In genomic region chr6:15522427-15522826, GRCh38 we compare ENCODE assay signal across 8 cellular contexts.
DNase-seq lines count a peak whose midpoint lies in the region; TF ChIP-seq lines count a peak whose summit lies in the region.
"Had no signal": no experiment of that assay in that cellular context is flagged by ENCODE, and none has a peak within 500 bp of the region (broad histone marks: within the 10 kb centered on the region; RNA-seq: fewer than 3 reads in every experiment).

No MANE protein-coding gene starts in this region.

- H3K9ac ChIP-seq in GM23248, result no peak overlapping the region

- peak; percentile 47 for DNase-seq in GF-D8 (lab: John Stamatoyannopoulos, UW)
- peak; percentile 40 for DNase-seq in M059J (ENCODE audit: low read depth)
- peak; percentile 34 for DNase-seq in dermis blood vessel endothelial cell
- peak; percentile 40 for DNase-seq in osteocyte (ENCODE audit: extremely low spot score, unreplicated experiment)
- DNase-seq in NCI-H146 treated with DMSO at 0.1 percent for 48 hours (lab: John Stamatoyannopoulos, UW; ENCODE audit: unreplicated experiment), result no peak
- DNase-seq in GDM1 (lab: John Stamatoyannopoulos, UW), result no peak
- no peak for DNase-seq in GM23248
- DNase-seq: activated naive CD4-positive, alpha-beta T cell had no signal

- peaks cover 59% of the 10 kb centered on the region for H3K36me3 Mint-ChIP-seq in osteocyte (ENCODE audit: unreplicated experiment)

- H3K79me2 ChIP-seq in GM23248 (ENCODE audit: insufficient read depth), result no peaks in the 10 kb centered on the region

- H3K4me3 Mint-ChIP-seq in osteocyte (ENCODE audit: unreplicated experiment), result no peak overlapping the region

- H3K27ac Mint-ChIP-seq in osteocyte (ENCODE audit: unreplicated experiment), result no peak overlapping the region

- H3K27me3 ChIP-seq in GM23248 (replicated peaks; ENCODE audit: insufficient read depth), result no peaks in the 10 kb centered on the region

- in situ Hi-C loops in GM23248 (cut with MboI), result no loop called here

- no peak for TF ChIP-seq CTCF in osteocyte (IDR thresholded peaks at IDR 0.05)

- no peak overlapping the region for H3K4me2 ChIP-seq in GM23248 (ENCODE audit: unreplicated experiment)

- H3K4me1 ChIP-seq in GM23248 (ENCODE audit: insufficient read depth), result no peaks in the 10 kb centered on the region

- peaks cover 4% of the 10 kb centered on the region; the same call in 1 of the 2 replicates for H3F3A ChIP-seq in GM23248 (ENCODE audit: insufficient read depth)

- H3K36me3 ChIP-seq in GM23248 (ENCODE audit: low read depth), result peaks cover 31% of the 10 kb centered on the region; the same call in 1 of the 2 replicates

- no peaks in the 10 kb centered on the region for H3K9me2 ChIP-seq in GM23248 (ENCODE audit: insufficient read depth)

- no peak overlapping the region for H3K4me3 ChIP-seq in GM23248

- no peaks in the 10 kb centered on the region for H3K9me3 ChIP-seq in GM23248 (ENCODE audit: low read depth)

- no peaks in the 10 kb centered on the region for H3K27me3 Mint-ChIP-seq in osteocyte (ENCODE audit: unreplicated experiment)

- H4K20me1 ChIP-seq in GM23248 (ENCODE audit: insufficient read depth), result no peaks in the 10 kb centered on the region

- H3K9me3 Mint-ChIP-seq in osteocyte (ENCODE audit: unreplicated experiment), result peaks cover 2% of the 10 kb centered on the region

- WGBS in GM23248 (ENCODE audit: low coverage in 1 of 2, low lambda C conversion rate in 2 of 2, missing lambda C conversion rate in 2 of 2), 2 experiments, result 75 to 80% methylated on average over 6 of the region's 6 CpGs

- peaks cover 3% of the 10 kb centered on the region for H3K4me1 Mint-ChIP-seq in osteocyte (ENCODE audit: unreplicated experiment)

- no peak overlapping the region for H2AFZ ChIP-seq in GM23248

- H3K27ac ChIP-seq in GM23248, result no peak overlapping the region

Comparison
In these comparisons a context has a peak if more than half of its experiments do, and no peak if none do; other contexts are left out.
1. DNase-seq: peak in GF-D8 (single experiment), M059J (single experiment), dermis blood vessel endothelial cell (single experiment) and osteocyte (single experiment); none in NCI-H146 treated with DMSO at 0.1 percent for 48 hours (single experiment), GDM1 (single experiment) and GM23248 (single experiment).